16 cellular contexts compared by ENCODE assay signal in genomic region chr15:62430552-62430951, GRCh38. TPM values are rescaled to one million over a fixed set of nuclear protein-coding genes. Genes with fewer than 3 reads are reported as not detected.
DNase-seq lines count a peak whose midpoint lies in the region; ATAC-seq and TF ChIP-seq lines count a peak whose summit lies in the region.
"Had no signal": no experiment of that assay in that cellular context is flagged by ENCODE, and none has a peak within 500 bp of the region (broad histone marks: within the 10 kb centered on the region; RNA-seq: fewer than 3 reads in every experiment).

No MANE protein-coding gene starts in this region.

- H3K27me3 ChIP-seq in Caco-2 (replicated peaks; ENCODE audit: control insufficient read depth, insufficient read depth, low read length) (no peaks in the 10 kb centered on the region), sigmoid colon (no peaks in the 10 kb centered on the region), thyroid gland (no peaks in the 10 kb centered on the region)
- H3K27me3 ChIP-seq: BE2C had no signal

- H3K9me3 Mint-ChIP-seq in Caco-2 (ENCODE audit: unreplicated experiment) = no peaks in the 10 kb centered on the region
- H3K9me3 Mint-ChIP-seq: GM23338 had no signal

- H3K27ac ChIP-seq in VCaP (peak overlapping the region; percentile 68), sigmoid colon (peak overlapping the region in 3 of 4 donors; percentile 1 to 74 (median 69)), thyroid gland (peak overlapping the region in 2 of 3 donors; percentile 31 to 84)
- H3K27ac ChIP-seq: C4-2B had no signal

- no peak for ATAC-seq in HG02623 (IDR thresholded peaks at IDR 0.05; ENCODE audit: unreplicated experiment)
- ATAC-seq: GM23338 had no signal

- no peak for TF ChIP-seq EP300 in sigmoid colon (IDR thresholded peaks at IDR 0.05)

- no peak overlapping the region for H3K4me3 ChIP-seq in Caco-2 (ENCODE audit: low read depth, low read length)
- H3K4me3 ChIP-seq in sigmoid colon = no peak overlapping the region
- H3K4me3 ChIP-seq in thyroid gland (replicated peaks in 1 of 3) = no peak overlapping the region
- H3K4me3 ChIP-seq: GM23338 had no signal

- H3K27ac Mint-ChIP-seq in Caco-2 (ENCODE audit: unreplicated experiment) = peak overlapping the region; percentile 82
- H3K27ac Mint-ChIP-seq: GM23338, H9 had no signal

- peaks cover 55% of the 10 kb centered on the region for H3K4me1 ChIP-seq in Caco-2
- peaks cover 0 to 59% (median 51%) of the 10 kb centered on the region in 4 donors for H3K4me1 ChIP-seq in sigmoid colon
- H3K4me1 ChIP-seq in thyroid gland = peaks cover 41 to 48% of the 10 kb centered on the region in 2 donors

- peaks cover 24% of the 10 kb centered on the region for H3K4me1 Mint-ChIP-seq in Caco-2 (ENCODE audit: low read depth, unreplicated experiment)
- H3K4me1 Mint-ChIP-seq: CD4-positive, alpha-beta memory T cell had no signal

- TF ChIP-seq CTCF in Caco-2 (IDR thresholded peaks at IDR 0.05; ENCODE audit: insufficient read depth in 1 of 2, low read depth in 1 of 2, low read length in 1 of 2, severe bottlenecking in 1 of 2, unreplicated experiment in 1 of 2) = no peak
- no peak for TF ChIP-seq CTCF in VCaP (conservative IDR thresholded peaks at IDR 0.05)
- no peak for TF ChIP-seq CTCF in sigmoid colon (IDR thresholded peaks at IDR 0.05)
- TF ChIP-seq CTCF in thyroid gland (IDR thresholded peaks at IDR 0.05) = no peak

- peaks cover 19% of the 10 kb centered on the region for H3K36me3 Mint-ChIP-seq in Caco-2 (ENCODE audit: insufficient read depth, unreplicated experiment)
- H3K36me3 Mint-ChIP-seq: CD4-positive, alpha-beta memory T cell had no signal

- BruUV-seq in Caco-2 (replicated peaks; lab: Mats Ljungman, UMichigan) = no TSS peak

- H3K27me3 Mint-ChIP-seq in Caco-2 (ENCODE audit: insufficient read depth, unreplicated experiment) = no peaks in the 10 kb centered on the region
- H3K27me3 Mint-ChIP-seq: CD4-positive, alpha-beta memory T cell had no signal

- peak overlapping the region; percentile 8 for H3K4me3 Mint-ChIP-seq in Caco-2 (ENCODE audit: unreplicated experiment)
- H3K4me3 Mint-ChIP-seq: CD4-positive, alpha-beta memory T cell; GM23338; H9 had no signal

- TF ChIP-seq POLR2A in sigmoid colon (IDR thresholded peaks at IDR 0.05) = no peak
- TF ChIP-seq POLR2A in thyroid gland (IDR thresholded peaks at IDR 0.05) = no peak

- POLR2A ChIA-PET in Caco-2 (lab: Charles Lee) = no interaction called here

- H3K36me3 ChIP-seq in Caco-2 (ENCODE audit: control insufficient read depth, insufficient read depth, low read length) (no peaks in the 10 kb centered on the region; the same call in 1 of the 2 replicates), sigmoid colon (no peaks in the 10 kb centered on the region), thyroid gland (no peaks in the 10 kb centered on the region)
- H3K36me3 ChIP-seq: BE2C had no signal

- H3K9me3 ChIP-seq in Caco-2 (no peaks in the 10 kb centered on the region), sigmoid colon (no peaks in the 10 kb centered on the region), thyroid gland (no peaks in the 10 kb centered on the region)
- H3K9me3 ChIP-seq: BE2C had no signal

- intact Hi-C loops in Caco-2 (cut with micrococcal nuclease; ENCODE audit: unreplicated experiment) (no loop called here), sigmoid colon (cut with DNase I) (no loop called here), thyroid gland (cut with DNase I) (no loop called here)

- CTCF ChIA-PET in Caco-2 (lab: Charles Lee) = no interaction called here

- DNase-seq in Caco-2 (no peak), sigmoid colon (no peak), thyroid gland (no peak), SKM-1 treated with dmso at 0.1 percent for 144 hours (lab: John Stamatoyannopoulos, UW; ENCODE audit: unreplicated experiment) (no peak), H4 (ENCODE audit: low spot score) (no peak)
- DNase-seq: BE2C; CD4-positive, alpha-beta memory T cell; DMS153; DMS79 treated with DMSO at 0.1 percent for 48 hours; EL; GDM1; H9 had no signal

- 86 to 91% methylated on average over 4 of the region's 4 CpGs for WGBS in sigmoid colon, 2 donors
- WGBS in thyroid gland, 2 donors = 93 to 95% methylated on average over 4 of the region's 4 CpGs

RNA-seq across cellular contexts. Expression of gene TLN2, which starts 40.2 kb away (rescaled TPM):
- total RNA-seq in Caco-2 (2022) = 75.7 and 77.5 TPM in 2 replicates
- 10 to 100 TPM in 3 of 4 donors, 1 to 10 TPM in 1; 9.8 to 35.2 (median 15.4) TPM for total RNA-seq in sigmoid colon
- 10 to 100 TPM in 1 of 3 donors, 1 to 10 TPM in 2; 5.4 to 10.8 (median 6.9) TPM for polyA plus RNA-seq in sigmoid colon
- total RNA-seq in thyroid gland = 10 to 100 TPM; 43.0 to 86.9 (median 61.7) TPM
- total RNA-seq in H4 (2014; rRNA removed; shearing (Covaris generic)) = 2.7 and 4.1 TPM in 2 replicates
